Comparison of ENCODE assay signal across 11 cellular contexts in genomic region chr21:43721225-43721605, GRCh38. TPM values are rescaled to one million over a fixed set of nuclear protein-coding genes. Genes with fewer than 3 reads are reported as not detected.
A peak's percentile ranks its signal among the peaks of the same experiment; 100 is the strongest.
DNase-seq lines count a peak whose midpoint lies in the region; FAIRE-seq and TF ChIP-seq lines count a peak whose summit lies in the region.
"Had no signal": no experiment of that assay in that cellular context is flagged by ENCODE, and none has a peak within 500 bp of the region (broad histone marks: within the 10 kb centered on the region; RNA-seq: fewer than 3 reads in every experiment).

No MANE protein-coding gene starts in this region.

- TF ChIP-seq CTCF in keratinocyte (optimal IDR thresholded peaks at IDR 0.05 in 1 of 3, IDR thresholded peaks at IDR 0.05 in 1 of 3, conservative IDR thresholded peaks at IDR 0.05 in 1 of 3; ENCODE audit: extremely low read depth in 1 of 3, insufficient read depth in 2 of 3, low read length in 3 of 3), result no peak
- TF ChIP-seq CTCF in tibial artery (IDR thresholded peaks at IDR 0.05), result no peak
- no peak for TF ChIP-seq CTCF in transverse colon (IDR thresholded peaks at IDR 0.05)

- peak overlapping the region; percentile 93 for H3K4me2 ChIP-seq in keratinocyte (ENCODE audit: control insufficient read depth, extremely low read depth, insufficient read depth, low read depth, low read length)

- H3K27me3 Mint-ChIP-seq in activated naive CD4-positive, alpha-beta T cell treated with anti-CD3 and anti-CD28 coated beads for 36 hours (ENCODE audit: low read depth), result peaks cover 2% of the 10 kb centered on the region

- no peaks in the 10 kb centered on the region for H3K9me3 Mint-ChIP-seq in activated naive CD4-positive, alpha-beta T cell treated with anti-CD3 and anti-CD28 coated beads for 36 hours

- TF ChIP-seq POLR2A in transverse colon (IDR thresholded peaks at IDR 0.05), result no peak

- H4K20me1 ChIP-seq in keratinocyte (ENCODE audit: control insufficient read depth, extremely low read depth, insufficient read depth, low read length), result peaks cover 8% of the 10 kb centered on the region

- no peak overlapping the region for H2AFZ ChIP-seq in keratinocyte (ENCODE audit: control insufficient read depth, low read length)

- peaks cover 29% of the 10 kb centered on the region for H3K4me1 Mint-ChIP-seq in activated naive CD4-positive, alpha-beta T cell treated with anti-CD3 and anti-CD28 coated beads for 36 hours (ENCODE audit: low read depth)

- no peak for TF ChIP-seq EP300 in transverse colon (IDR thresholded peaks at IDR 0.05; ENCODE audit: low read depth)

- no peak overlapping the region for H3K27ac Mint-ChIP-seq in activated naive CD4-positive, alpha-beta T cell treated with anti-CD3 and anti-CD28 coated beads for 36 hours

- H3K9me3 ChIP-seq in adipocyte (ENCODE audit: control insufficient read depth, low read length) (no peaks in the 10 kb centered on the region), keratinocyte (ENCODE audit: control insufficient read depth, low read depth, low read length) (no peaks in the 10 kb centered on the region), tibial artery (no peaks in the 10 kb centered on the region), transverse colon (no peaks in the 10 kb centered on the region)

- peak overlapping the region; percentile 96 for H3K9ac ChIP-seq in adipocyte (ENCODE audit: low read length)
- no peak overlapping the region for H3K9ac ChIP-seq in keratinocyte (ENCODE audit: control insufficient read depth, extremely low read depth, insufficient read depth, low read length)

- H3K4me3 ChIP-seq in adipocyte (ENCODE audit: low read length) (peak overlapping the region; percentile 97), keratinocyte (ENCODE audit: control insufficient read depth in 2 of 3, extremely low read depth in 1 of 3, insufficient read depth in 2 of 3, low read depth in 1 of 3, low read length in 3 of 3) (peak overlapping the region; percentile 10 to 86 (median 69)), tibial artery (peak overlapping the region; percentile 60 to 76), transverse colon (peak overlapping the region in 2 of 4 donors; percentile 68 to 80)

- dilution Hi-C loops in keratinocyte (cut with MboI; ENCODE audit: extremely low pct_ligation_motif_present, low sequenced_read_pairs), result no loop called here

- H3K36me3 Mint-ChIP-seq in activated naive CD4-positive, alpha-beta T cell treated with anti-CD3 and anti-CD28 coated beads for 36 hours (ENCODE audit: low read depth), result peaks cover 14% of the 10 kb centered on the region

- no peaks in the 10 kb centered on the region for H3K9me1 ChIP-seq in keratinocyte (ENCODE audit: control insufficient read depth, extremely low read depth, insufficient read depth, low read length)

- peaks cover 58% of the 10 kb centered on the region for H3K79me2 ChIP-seq in keratinocyte (ENCODE audit: control insufficient read depth, insufficient read depth, low read length)

- no peak overlapping the region for H3K27ac ChIP-seq in keratinocyte (ENCODE audit: control insufficient read depth, insufficient read depth, low read length)
- H3K27ac ChIP-seq in tibial artery, result peak overlapping the region; percentile 79 to 85
- H3K27ac ChIP-seq in transverse colon, result no peak overlapping the region

- WGBS in transverse colon (ENCODE audit: low coverage in 1 of 2), 2 donors, result 85% methylated on average over 4 of the region's 4 CpGs; no CpG with 5 or more reads in 1 of the 2 donors

- FAIRE-seq in keratinocyte (lab: Jason Lieb, UNC), result no peak

- CTCF ChIA-PET in activated naive CD4-positive, alpha-beta T cell treated with anti-CD3 and anti-CD28 coated beads for 36 hours (lab: Charles Lee), result no interaction called here

- H3K36me3 ChIP-seq in adipocyte (ENCODE audit: control insufficient read depth, insufficient read depth, low read length, severe bottlenecking), result peaks cover 19% of the 10 kb centered on the region
- peaks cover 7 to 10% of the 10 kb centered on the region in 2 experiments for H3K36me3 ChIP-seq in keratinocyte (ENCODE audit: control insufficient read depth in 2 of 2, extremely low read depth in 1 of 2, insufficient read depth in 2 of 2, low read length in 2 of 2)
- H3K36me3 ChIP-seq in tibial artery, result peaks cover 0 to 11% (median 8%) of the 10 kb centered on the region in 3 donors
- H3K36me3 ChIP-seq in transverse colon, result no peaks in the 10 kb centered on the region

- DNase-seq in activated naive CD4-positive, alpha-beta T cell treated with anti-CD3 and anti-CD28 coated beads for 36 hours, result no peak
- no peak for DNase-seq in activated naive CD4-positive, alpha-beta T cell treated with Interleukin-2 at 50 U/mL for 16 hours
- DNase-seq in adipocyte (ENCODE audit: low read depth) (peak; percentile 33), keratinocyte (ENCODE audit: low read depth, low spot score) (no peak), tibial artery (no peak), transverse colon (no peak), foreskin melanocyte (no peak), posterior vena cava (ENCODE audit: low spot score) (no peak)
- DNase-seq: activated CD4-positive, CD25-positive, alpha-beta regulatory T cell treated with anti-CD3 and anti-CD28 coated beads, Interleukin-2, amount 50 U/mL, for 72 hours; NCI-H2081 treated with DMSO at 0.1 percent for 48 hours; stimulated activated naive CD4-positive, alpha-beta T cell treated with Interleukin-2 at 50 U/mL for 16 hours had no signal

- H3K4me1 ChIP-seq in adipocyte (ENCODE audit: control insufficient read depth, insufficient read depth, low read length), result peaks cover 33% of the 10 kb centered on the region
- peaks cover 37% of the 10 kb centered on the region for H3K4me1 ChIP-seq in keratinocyte (ENCODE audit: control insufficient read depth, extremely low read depth, insufficient read depth, low read length)
- peaks cover 9 to 60% (median 42%) of the 10 kb centered on the region in 4 donors for H3K4me1 ChIP-seq in tibial artery
- H3K4me1 ChIP-seq in transverse colon, result peaks cover 24 to 53% (median 34%) of the 10 kb centered on the region in 4 donors

- no peaks in the 10 kb centered on the region for H3K27me3 ChIP-seq in adipocyte (replicated peaks; ENCODE audit: control insufficient read depth, insufficient read depth, low read length)
- no peaks in the 10 kb centered on the region for H3K27me3 ChIP-seq in keratinocyte (ENCODE audit: control insufficient read depth, extremely low read depth, insufficient read depth, low read length)
- H3K27me3 ChIP-seq in tibial artery, result no peaks in the 10 kb centered on the region
- no peaks in the 10 kb centered on the region for H3K27me3 ChIP-seq in transverse colon

- intact Hi-C loops in activated naive CD4-positive, alpha-beta T cell treated with anti-CD3 and anti-CD28 coated beads for 36 hours (cut with micrococcal nuclease), result loop anchor here (5.0 kb wide), 1 partner anchor 56 kb away; the partner anchor contains the start of gene CSTB
- intact Hi-C loops in tibial artery (cut with DNase I; ENCODE audit: low total_unique reads), result no loop called here
- intact Hi-C loops in transverse colon (cut with DNase I; ENCODE audit: low total_unique reads), result no loop called here
- intact Hi-C loops in posterior vena cava (cut with DNase I), result loop anchor here in 1 of 2 donors (5.0 kb wide), 1 partner anchor 56 kb away; the partner anchor contains the start of gene CSTB

- H3K4me3 Mint-ChIP-seq in activated naive CD4-positive, alpha-beta T cell treated with anti-CD3 and anti-CD28 coated beads for 36 hours, result peak overlapping the region; percentile 84

- in situ Hi-C loops in transverse colon (cut with MboI; ENCODE audit: low pct_ligation_motif_present in 1 of 4, low pct_unique_long_range_greater_than_20kb in 1 of 4, low sequenced_read_pairs in 3 of 4), result no loop called here

RNA-seq across cellular contexts. Expression of gene PDXK, which starts 2.3 kb away (rescaled TPM):
- total RNA-seq in activated naive CD4-positive, alpha-beta T cell treated with anti-CD3 and anti-CD28 coated beads for 36 hours, result 100 to 1,000 TPM; 125 to 133 TPM
- polyA plus RNA-seq in keratinocyte, result 144 to 211 TPM (median 154 TPM) in 3 replicates
- 104 TPM for polyA plus RNA-seq in keratinocyte (2011; ENCODE audit: low read depth)
- polyA plus RNA-seq in keratinocyte (2011; cell fraction: cytosol; rRNA removed), result 101 and 129 TPM in 2 replicates
- 140 and 148 TPM in 2 replicates for polyA plus RNA-seq in keratinocyte (2011; cell fraction: nucleus; rRNA removed)
- 111 and 154 TPM in 2 replicates for polyA plus RNA-seq in keratinocyte (2012; ENCODE audit: low replicate concordance)
- 198 to 322 TPM (median 204 TPM) in 3 replicates for polyA minus RNA-seq in keratinocyte
- polyA minus RNA-seq in keratinocyte (2011; cell fraction: cytosol; rRNA and poly(A)+ RNA removed), result 58.1 TPM
- 49.2 and 82.9 TPM in 2 replicates for polyA minus RNA-seq in keratinocyte (2011; cell fraction: nucleus; rRNA and poly(A)+ RNA removed)
- total RNA-seq in transverse colon (100 to 1,000 TPM in 2 of 4 donors, 10 to 100 TPM in 2; 85.8 to 117 (median 103) TPM), posterior vena cava (100 to 1,000 TPM in 1 of 2 donors, 10 to 100 TPM in 1; 74.7 to 109 TPM)

RNA-seq across cellular contexts. Expression of gene CSTB, which starts 54.9 kb away (rescaled TPM):
- 10 to 100 TPM; 22.8 to 23.0 TPM for total RNA-seq in activated naive CD4-positive, alpha-beta T cell treated with anti-CD3 and anti-CD28 coated beads for 36 hours
- polyA plus RNA-seq in keratinocyte, result 126 to 167 TPM (median 152 TPM) in 3 replicates
- polyA plus RNA-seq in keratinocyte (2011; ENCODE audit: low read depth), result 168 TPM
- polyA plus RNA-seq in keratinocyte (2011; cell fraction: cytosol; rRNA removed), result 208 and 215 TPM in 2 replicates
- 66.9 and 73.9 TPM in 2 replicates for polyA plus RNA-seq in keratinocyte (2011; cell fraction: nucleus; rRNA removed)
- polyA plus RNA-seq in keratinocyte (2012; ENCODE audit: low replicate concordance), result 168 and 493 TPM in 2 replicates
- 34.1 to 136 TPM (median 81.0 TPM) in 3 replicates for polyA minus RNA-seq in keratinocyte
- polyA minus RNA-seq in keratinocyte (2011; cell fraction: cytosol; rRNA and poly(A)+ RNA removed), result 68.9 TPM
- 14.6 and 18.0 TPM in 2 replicates for polyA minus RNA-seq in keratinocyte (2011; cell fraction: nucleus; rRNA and poly(A)+ RNA removed)
- total RNA-seq in transverse colon, result 10 to 100 TPM; 16.1 to 61.7 (median 19.6) TPM
- total RNA-seq in posterior vena cava, result 10 to 100 TPM; 29.0 to 48.6 TPM

Comparison
In these comparisons a context has a peak if more than half of its experiments do, and no peak if none do; other contexts are left out.
1. H3K27ac ChIP-seq: peak in tibial artery (2 of 2); none in keratinocyte (single experiment) and transverse colon (0 of 4).